17 cellular contexts compared by ENCODE assay signal in the genomic region with DNA sequence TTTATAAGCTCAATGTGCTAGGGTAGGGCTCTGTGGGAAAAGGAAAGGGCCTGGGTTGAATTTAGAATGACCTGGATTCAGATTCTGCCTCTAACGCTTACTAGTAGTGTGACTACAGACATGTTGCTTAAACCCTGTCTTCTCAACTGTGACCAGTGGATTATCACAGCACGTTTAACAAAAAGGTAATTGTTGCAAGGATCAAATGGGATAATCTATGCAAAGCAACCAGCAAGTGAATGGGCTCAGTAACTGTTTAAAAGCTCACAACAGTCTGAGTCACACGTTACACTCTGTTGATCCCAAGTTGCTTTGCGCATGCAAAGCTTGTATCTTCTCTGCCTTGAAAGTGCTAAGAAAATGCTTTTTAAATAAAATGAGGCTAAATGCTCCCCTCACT.
"Had no signal": no experiment of that assay in that cellular context is flagged by ENCODE, and none has a peak within 500 bp of the region (broad histone marks: within the 10 kb centered on the region; RNA-seq: fewer than 3 reads in every experiment).

No MANE protein-coding gene starts in this region.

- H3K27ac Mint-ChIP-seq: naive thymus-derived CD8-positive, alpha-beta T cell had no signal

- ATAC-seq: heart left ventricle; left lobe of liver; mucosa of descending colon; naive thymus-derived CD8-positive, alpha-beta T cell; right cardiac atrium had no signal

- H3K4me3 Mint-ChIP-seq: naive thymus-derived CD8-positive, alpha-beta T cell had no signal

- H3K27me3 ChIP-seq: heart left ventricle, stomach had no signal

- H3K27ac ChIP-seq: heart left ventricle, stomach, thoracic aorta had no signal

- H3K4me1 ChIP-seq: heart left ventricle, stomach had no signal

- H3K36me3 ChIP-seq: heart left ventricle, stomach, thoracic aorta had no signal

- H3K9me3 ChIP-seq: heart left ventricle, mucosa of descending colon, stomach, thoracic aorta had no signal

- H3K4me3 ChIP-seq: heart left ventricle, mucosa of descending colon, stomach, thoracic aorta had no signal

- DNase-seq: effector memory CD4-positive, alpha-beta T cell; erythroblast; heart left ventricle; hippocampal formation; kidney glomerular epithelial cell; mammary epithelial cell; mucosa of descending colon; naive thymus-derived CD8-positive, alpha-beta T cell; right cardiac atrium; small intestine; stimulated activated CD4-positive, alpha-beta T cell treated with anti-CD3 and anti-CD28 coated beads, Interleukin-12 subunit alpha, Interleukin-12 subunit beta, amount 100 ng/mL, for 4 hours; stimulated activated naive CD4-positive, alpha-beta T cell; stomach; substantia nigra; trophoblast cell had no signal

- H3K4me1 Mint-ChIP-seq: naive thymus-derived CD8-positive, alpha-beta T cell had no signal
